ENCODE assay signal across 9 cellular contexts in the genomic region with DNA sequence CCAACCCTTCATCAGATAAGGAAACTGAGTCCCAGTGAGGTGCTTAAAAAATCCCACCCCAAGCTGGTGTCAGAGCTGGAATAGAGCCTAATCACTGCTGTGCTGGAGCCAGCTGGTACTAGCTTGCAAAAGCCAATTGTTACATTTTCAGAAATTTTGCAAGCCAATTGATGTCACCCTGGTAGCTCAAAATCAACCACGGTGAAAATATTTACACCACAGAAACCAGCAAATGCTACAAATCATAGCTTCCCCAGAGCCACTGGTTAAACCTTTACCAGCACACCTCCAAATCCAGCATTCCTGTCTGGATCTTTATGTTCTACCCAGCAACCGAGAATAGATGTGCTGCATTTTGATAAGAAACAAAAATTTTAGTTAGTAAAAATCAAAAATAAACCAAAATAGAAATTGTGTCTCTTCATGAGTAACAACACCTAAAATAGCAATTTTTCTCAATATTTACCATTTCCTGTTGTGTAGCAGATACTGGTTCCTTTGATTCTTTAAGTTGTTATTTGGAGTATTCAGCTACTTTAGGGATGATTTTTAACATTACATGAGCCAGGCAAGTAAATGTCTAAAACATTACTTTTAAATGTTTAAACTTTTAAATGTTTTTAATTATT. TPM values are rescaled to one million over a fixed set of nuclear protein-coding genes. Genes with fewer than 3 reads are reported as not detected.
DNase-seq lines count a peak whose midpoint lies in the region; ATAC-seq and TF ChIP-seq lines count a peak whose summit lies in the region.
"Had no signal": no experiment of that assay in that cellular context is flagged by ENCODE, and none has a peak within 500 bp of the region (broad histone marks: within the 10 kb centered on the region; RNA-seq: fewer than 3 reads in every experiment).

No MANE protein-coding gene starts in this region.

- H3K27me3 ChIP-seq in gastrocnemius medialis (no peaks in the 10 kb centered on the region), aorta (ENCODE audit: control insufficient read depth in 1 of 2, insufficient read depth in 2 of 2, low read length in 1 of 2) (no peaks in the 10 kb centered on the region)

- H3K4me3 ChIP-seq in gastrocnemius medialis (peak overlapping the region; percentile 13 to 39 (median 32)), aorta (ENCODE audit: low read length in 2 of 2) (peak overlapping the region in 1 of 2 donors; percentile 82)

- intact Hi-C loops in gastrocnemius medialis (cut with DNase I; ENCODE audit: low total_unique reads) (no loop called here), aorta (cut with DNase I) (no loop called here)

- DNase-seq in NCI-H345 (lab: John Stamatoyannopoulos, UW): peak; percentile 32
- peak; percentile 42 for DNase-seq in fibroblast of gingiva (ENCODE audit: low read depth)
- no peak for DNase-seq in gastrocnemius medialis
- DNase-seq in stimulated activated effector memory CD8-positive, alpha-beta T cell treated with anti-CD3 and anti-CD28 coated beads, Interleukin-12 subunit alpha, Interleukin-12 subunit beta, amount 100 ng/mL, for 72 hours (ENCODE audit: low spot score in 2 of 2): no peak
- DNase-seq in aorta: no peak
- DNase-seq in stimulated activated CD4-positive, alpha-beta T cell treated with anti-CD3 and anti-CD28 coated beads, Interleukin-4, amount 100 ng/mL, for 24 hours: no peak

- TF ChIP-seq POLR2A in gastrocnemius medialis (IDR thresholded peaks at IDR 0.05): no peak

- H3K36me3 Mint-ChIP-seq in stimulated activated effector memory CD8-positive, alpha-beta T cell treated with anti-CD3 and anti-CD28 coated beads, Interleukin-12 subunit alpha, Interleukin-12 subunit beta, amount 100 ng/mL, for 72 hours: no peaks in the 10 kb centered on the region

- H3K27ac ChIP-seq in gastrocnemius medialis (peak overlapping the region; percentile 61 to 77 (median 72)), aorta (ENCODE audit: low read depth in 1 of 2, low read length in 2 of 2) (peak overlapping the region in 1 of 2 donors; percentile 51)

- no peak overlapping the region for H3K27ac Mint-ChIP-seq in stimulated activated effector memory CD8-positive, alpha-beta T cell treated with anti-CD3 and anti-CD28 coated beads, Interleukin-12 subunit alpha, Interleukin-12 subunit beta, amount 100 ng/mL, for 72 hours
- H3K27ac Mint-ChIP-seq: T-helper 1 cell treated with Interleukin-12 subunit alpha and Interleukin-12 subunit beta and Interleukin-4 antibody, amounts not matched to agents 30 μg/mL and 1 μg/mL, for 36 hours had no signal

- ATAC-seq in GM18861 (IDR thresholded peaks at IDR 0.05; ENCODE audit: unreplicated experiment): peak; percentile 53
- peak; percentile 51 for ATAC-seq in HG02588 (IDR thresholded peaks at IDR 0.05; ENCODE audit: unreplicated experiment)
- ATAC-seq in gastrocnemius medialis: no peak
- ATAC-seq in stimulated activated effector memory CD8-positive, alpha-beta T cell treated with anti-CD3 and anti-CD28 coated beads, Interleukin-12 subunit alpha, Interleukin-12 subunit beta, amount 100 ng/mL, for 72 hours: no peak
- ATAC-seq in aorta (ENCODE audit: low FRiP score): no peak

- H3K4me1 ChIP-seq in gastrocnemius medialis (peaks cover 9 to 19% of the 10 kb centered on the region in 2 donors), aorta (ENCODE audit: control insufficient read depth in 1 of 2, insufficient read depth in 2 of 2, low read length in 2 of 2) (peaks cover 0 to 3% of the 10 kb centered on the region in 2 donors)

- TF ChIP-seq CTCF in gastrocnemius medialis (IDR thresholded peaks at IDR 0.05 in 4 of 5, conservative IDR thresholded peaks at IDR 0.05 in 1 of 5): no peak

- no peaks in the 10 kb centered on the region for H3K4me1 Mint-ChIP-seq in stimulated activated effector memory CD8-positive, alpha-beta T cell treated with anti-CD3 and anti-CD28 coated beads, Interleukin-12 subunit alpha, Interleukin-12 subunit beta, amount 100 ng/mL, for 72 hours

- H3K4me3 Mint-ChIP-seq in stimulated activated effector memory CD8-positive, alpha-beta T cell treated with anti-CD3 and anti-CD28 coated beads, Interleukin-12 subunit alpha, Interleukin-12 subunit beta, amount 100 ng/mL, for 72 hours: no peak overlapping the region
- H3K4me3 Mint-ChIP-seq: T-helper 1 cell treated with Interleukin-12 subunit alpha and Interleukin-12 subunit beta and Interleukin-4 antibody, amounts not matched to agents 30 μg/mL and 1 μg/mL, for 36 hours had no signal

- in situ Hi-C loops in gastrocnemius medialis (cut with MboI; ENCODE audit: low sequenced_read_pairs in 4 of 4): loop anchor here (25.0 kb wide), 3 partner anchors 307 to 568 kb away; a partner anchor contains a TSS

- peaks cover 3% of the 10 kb centered on the region for H3K9me3 Mint-ChIP-seq in stimulated activated effector memory CD8-positive, alpha-beta T cell treated with anti-CD3 and anti-CD28 coated beads, Interleukin-12 subunit alpha, Interleukin-12 subunit beta, amount 100 ng/mL, for 72 hours
- H3K9me3 Mint-ChIP-seq: T-helper 1 cell treated with Interleukin-12 subunit alpha and Interleukin-12 subunit beta and Interleukin-4 antibody, amounts not matched to agents 30 μg/mL and 1 μg/mL, for 36 hours had no signal

- H3K9me3 ChIP-seq in gastrocnemius medialis: no peaks in the 10 kb centered on the region
- no peaks in the 10 kb centered on the region for H3K9me3 ChIP-seq in aorta (ENCODE audit: control insufficient read depth, low read length)

- 24 to 49% methylated on average over 2 of the region's 2 CpGs for WGBS in aorta, 2 donors

- H3K36me3 ChIP-seq in gastrocnemius medialis (no peaks in the 10 kb centered on the region), aorta (ENCODE audit: control insufficient read depth in 1 of 2, insufficient read depth in 2 of 2, low read length in 1 of 2) (no peaks in the 10 kb centered on the region)

RNA-seq across cellular contexts. Expression of a gene that starts 7.2 kb away (rescaled TPM):
- 1 to 10 TPM in 3 of 4 donors, under 1 TPM in 1; 0.92 to 3.0 (median 1.2) TPM for total RNA-seq in gastrocnemius medialis
- 1 to 10 TPM; 7.6 to 8.8 TPM for total RNA-seq in aorta
- polyA plus RNA-seq in aorta: 1 to 10 TPM; 2.0 to 4.0 TPM

Comparison
In these comparisons a context has a peak if more than half of its experiments do, and no peak if none do; other contexts are left out.
1. ATAC-seq: peak in GM18861 (single experiment) and HG02588 (single experiment); none in gastrocnemius medialis (0 of 2), stimulated activated effector memory CD8-positive, alpha-beta T cell treated with anti-CD3 and anti-CD28 coated beads, Interleukin-12 subunit alpha, Interleukin-12 subunit beta, amount 100 ng/mL, for 72 hours (single experiment) and aorta (single experiment).
2. DNase-seq: peak in NCI-H345 (single experiment) and fibroblast of gingiva (single experiment); none in gastrocnemius medialis (0 of 2), stimulated activated effector memory CD8-positive, alpha-beta T cell treated with anti-CD3 and anti-CD28 coated beads, Interleukin-12 subunit alpha, Interleukin-12 subunit beta, amount 100 ng/mL, for 72 hours (0 of 2), aorta (0 of 2) and stimulated activated CD4-positive, alpha-beta T cell treated with anti-CD3 and anti-CD28 coated beads, Interleukin-4, amount 100 ng/mL, for 24 hours (single experiment).